In genomic region chr2:227862227-227862740, GRCh38 we compare ENCODE assay signal across 1 cellular context.
TF ChIP-seq lines count a peak whose summit lies in the region.

No MANE protein-coding gene starts in this region.

TF ChIP-seq in HepG2, 621 proteins besides CTCF, POLR2A, EP300 and RAD21 (continued from another document and continues in another):
- TF ChIP-seq ZNF646 (CRISPR knock-in tag; IDR thresholded peaks at IDR 0.05) (no peak), STAT6 (CRISPR knock-in tag; IDR thresholded peaks at IDR 0.05; ENCODE audit: borderline replicate concordance) (no peak), ZNF605 (CRISPR knock-in tag; IDR thresholded peaks at IDR 0.05) (no peak), ZNF367 (CRISPR knock-in tag; IDR thresholded peaks at IDR 0.05; ENCODE audit: borderline replicate concordance) (no peak), NR2F6 (IDR thresholded peaks at IDR 0.05) (peak; percentile 34), NR2F6 (CRISPR knock-in tag; IDR thresholded peaks at IDR 0.05) (peak; percentile 45; the same call in 1 of the 2 replicates), TRIM24 (CRISPR knock-in tag; IDR thresholded peaks at IDR 0.05) (no peak), ZNF20 (CRISPR knock-in tag; IDR thresholded peaks at IDR 0.05) (no peak), MBD4 (IDR thresholded peaks at IDR 0.05; ENCODE audit: borderline replicate concordance, low read length) (0 out of 2 replicates have a peak, but pooled peaks have one; percentile 29), REST (IDR thresholded peaks at IDR 0.05; ENCODE audit: borderline replicate concordance in 1 of 2, low read depth in 1 of 2, low read length in 2 of 2) (no peak), MIXL1 (CRISPR knock-in tag; IDR thresholded peaks at IDR 0.05) (no peak), CREBL2 (CRISPR knock-in tag; IDR thresholded peaks at IDR 0.05; ENCODE audit: borderline replicate concordance) (no peak), RFXANK (CRISPR knock-in tag; IDR thresholded peaks at IDR 0.05) (0 out of 2 replicates have a peak, but pooled peaks have one; percentile 23), ZBTB44 (CRISPR knock-in tag; IDR thresholded peaks at IDR 0.05) (no peak), ZBTB39 (CRISPR knock-in tag; IDR thresholded peaks at IDR 0.05) (no peak), NCOA1 (CRISPR knock-in tag; IDR thresholded peaks at IDR 0.05) (no peak), STAG1 (CRISPR knock-in tag; IDR thresholded peaks at IDR 0.05) (peak; percentile 73), NFE2 (CRISPR knock-in tag; IDR thresholded peaks at IDR 0.05) (no peak), DBP (CRISPR knock-in tag; IDR thresholded peaks at IDR 0.05; ENCODE audit: not compliant biosample characterization) (no peak), PPARG (CRISPR knock-in tag; conservative IDR thresholded peaks at IDR 0.05) (peak; percentile 67; the same call in 1 of the 2 replicates), ZNF232 (CRISPR knock-in tag; IDR thresholded peaks at IDR 0.05; ENCODE audit: borderline replicate concordance) (no peak), ZSCAN30 (CRISPR knock-in tag; IDR thresholded peaks at IDR 0.05) (no peak), ZNF441 (CRISPR knock-in tag; IDR thresholded peaks at IDR 0.05; ENCODE audit: borderline replicate concordance) (no peak), JARID2 (CRISPR knock-in tag; IDR thresholded peaks at IDR 0.05; ENCODE audit: insufficient replicate concordance) (no peak), THAP11 (CRISPR knock-in tag; IDR thresholded peaks at IDR 0.05) (no peak), HMG20A (CRISPR knock-in tag; IDR thresholded peaks at IDR 0.05; ENCODE audit: borderline replicate concordance) (0 out of 2 replicates have a peak, but pooled peaks have one; percentile 11), PRDM10 (CRISPR knock-in tag; IDR thresholded peaks at IDR 0.05; ENCODE audit: low read depth) (no peak), NBN (conservative IDR thresholded peaks at IDR 0.05) (no peak), NFYB (CRISPR knock-in tag; IDR thresholded peaks at IDR 0.05) (no peak), BHLHE40 (IDR thresholded peaks at IDR 0.05; ENCODE audit: low read length) (no peak), SIN3B (IDR thresholded peaks at IDR 0.05; ENCODE audit: low read length) (no peak), ZBTB21 (CRISPR knock-in tag; IDR thresholded peaks at IDR 0.05) (no peak), ZNF678 (CRISPR knock-in tag; IDR thresholded peaks at IDR 0.05) (no peak), ARID3A (IDR thresholded peaks at IDR 0.05; ENCODE audit: low read depth, low read length) (peak; percentile 91), ZNF780A (CRISPR knock-in tag; IDR thresholded peaks at IDR 0.05) (0 out of 2 replicates have a peak, but pooled peaks have one; percentile 8), HDAC2 (CRISPR knock-in tag; IDR thresholded peaks at IDR 0.05) (no peak), ZNF563 (CRISPR knock-in tag; IDR thresholded peaks at IDR 0.05) (no peak)
